In genomic region chr7:81293806-81294205, GRCh38 we compare ENCODE assay signal across 8 cellular contexts.
"Had no signal": no experiment of that assay in that cellular context is flagged by ENCODE, and none has a peak within 500 bp of the region (broad histone marks: within the 10 kb centered on the region; RNA-seq: fewer than 3 reads in every experiment).

No MANE protein-coding gene starts in this region.

- ATAC-seq: K562 had no signal

- DNase-seq: GM23248, GOT3, H9, HCEC 1CT, IMR-90, KG1 had no signal

- FAIRE-seq: HTR-8/SVneo, K562 had no signal

- H3K27ac ChIP-seq: GM23248 had no signal

- H3K9ac ChIP-seq: GM23248 had no signal

- H2AFZ ChIP-seq: GM23248 had no signal

- H3K4me3 ChIP-seq: GM23248, K562 had no signal
